1 cellular context compared by ENCODE assay signal in genomic region chr1:167936068-167936929, GRCh38.
TF ChIP-seq lines count a peak whose summit lies in the region.

DCAF6 (plus strand) TSS chr1:167936683; CDS start chr1:167936912, 229 bp downstream.

TF ChIP-seq in GM12878, 131 proteins besides CTCF, POLR2A, EP300 and RAD21 (continued from another document and continues in another):
- TF ChIP-seq E4F1 (IDR thresholded peaks at IDR 0.05; ENCODE audit: borderline replicate concordance, partially characterized antibody) (peak; percentile 29), KAT2A (conservative IDR thresholded peaks at IDR 0.05; ENCODE audit: control insufficient read depth, low read depth, low read length) (no peak), CEBPB (IDR thresholded peaks at IDR 0.05; ENCODE audit: borderline replicate concordance in 1 of 2, low read depth in 2 of 2, low read length in 2 of 2) (no peak), HDGF (IDR thresholded peaks at IDR 0.05) (peak; percentile 72), RBBP5 (conservative IDR thresholded peaks at IDR 0.05) (no peak), ESRRA (IDR thresholded peaks at IDR 0.05; ENCODE audit: low read length) (no peak), BRCA1 (IDR thresholded peaks at IDR 0.05; ENCODE audit: low read depth, low read length) (peak; percentile 92), NBN (IDR thresholded peaks at IDR 0.05) (peak; percentile 95), RB1 (IDR thresholded peaks at IDR 0.05; ENCODE audit: borderline replicate concordance) (peak; percentile 65; the same call in 1 of the 2 replicates), POU2F2 (IDR thresholded peaks at IDR 0.05; ENCODE audit: borderline replicate concordance, low read depth, low read length) (0 out of 3 replicates have a peak, but pooled peaks have one; percentile 7), SMC3 (IDR thresholded peaks at IDR 0.05; ENCODE audit: borderline replicate concordance, low read length) (no peak), CBX5 (IDR thresholded peaks at IDR 0.05; ENCODE audit: low read depth) (0 out of 2 replicates have a peak, but pooled peaks have one; percentile 17), NR2C2 (IDR thresholded peaks at IDR 0.05; ENCODE audit: borderline replicate concordance, control insufficient read depth, insufficient read length, low read depth) (no peak), GATAD2B (conservative IDR thresholded peaks at IDR 0.05; ENCODE audit: low read depth) (peak; percentile 60), E2F8 (IDR thresholded peaks at IDR 0.05; ENCODE audit: low read depth, partially characterized antibody) (peak; percentile 59), ZBTB40 (IDR thresholded peaks at IDR 0.05; ENCODE audit: borderline replicate concordance) (peak; percentile 71; the same call in 1 of the 2 replicates), JUND (IDR thresholded peaks at IDR 0.05; ENCODE audit: low read depth, low read length) (no peak), ZNF24 (IDR thresholded peaks at IDR 0.05) (no peak), BHLHE40 (IDR thresholded peaks at IDR 0.05; ENCODE audit: borderline replicate concordance in 1 of 2, low read depth in 2 of 2, low read length in 1 of 2) (peak in 1 of 2 experiments; percentile 71; a peak in 1 of 4 replicates), CUX1 (IDR thresholded peaks at IDR 0.05; ENCODE audit: insufficient replicate concordance, low read depth, low read length) (no peak), ZNF687 (IDR thresholded peaks at IDR 0.05) (no peak; the same call in 1 of the 2 replicates), ZNF207 (IDR thresholded peaks at IDR 0.05; ENCODE audit: borderline replicate concordance) (peak; percentile 70)
- TF ChIP-seq, protein P1, sequence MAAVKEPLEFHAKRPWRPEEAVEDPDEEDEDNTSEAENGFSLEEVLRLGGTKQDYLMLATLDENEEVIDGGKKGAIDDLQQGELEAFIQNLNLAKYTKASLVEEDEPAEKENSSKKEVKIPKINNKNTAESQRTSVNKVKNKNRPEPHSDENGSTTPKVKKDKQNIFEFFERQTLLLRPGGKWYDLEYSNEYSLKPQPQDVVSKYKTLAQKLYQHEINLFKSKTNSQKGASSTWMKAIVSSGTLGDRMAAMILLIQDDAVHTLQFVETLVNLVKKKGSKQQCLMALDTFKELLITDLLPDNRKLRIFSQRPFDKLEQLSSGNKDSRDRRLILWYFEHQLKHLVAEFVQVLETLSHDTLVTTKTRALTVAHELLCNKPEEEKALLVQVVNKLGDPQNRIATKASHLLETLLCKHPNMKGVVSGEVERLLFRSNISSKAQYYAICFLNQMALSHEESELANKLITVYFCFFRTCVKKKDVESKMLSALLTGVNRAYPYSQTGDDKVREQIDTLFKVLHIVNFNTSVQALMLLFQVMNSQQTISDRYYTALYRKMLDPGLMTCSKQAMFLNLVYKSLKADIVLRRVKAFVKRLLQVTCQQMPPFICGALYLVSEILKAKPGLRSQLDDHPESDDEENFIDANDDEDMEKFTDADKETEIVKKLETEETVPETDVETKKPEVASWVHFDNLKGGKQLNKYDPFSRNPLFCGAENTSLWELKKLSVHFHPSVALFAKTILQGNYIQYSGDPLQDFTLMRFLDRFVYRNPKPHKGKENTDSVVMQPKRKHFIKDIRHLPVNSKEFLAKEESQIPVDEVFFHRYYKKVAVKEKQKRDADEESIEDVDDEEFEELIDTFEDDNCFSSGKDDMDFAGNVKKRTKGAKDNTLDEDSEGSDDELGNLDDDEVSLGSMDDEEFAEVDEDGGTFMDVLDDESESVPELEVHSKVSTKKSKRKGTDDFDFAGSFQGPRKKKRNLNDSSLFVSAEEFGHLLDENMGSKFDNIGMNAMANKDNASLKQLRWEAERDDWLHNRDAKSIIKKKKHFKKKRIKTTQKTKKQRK (IDR thresholded peaks at IDR 0.05; ENCODE audit: low read depth, low read length) = no peak
- TF ChIP-seq, protein P2, sequence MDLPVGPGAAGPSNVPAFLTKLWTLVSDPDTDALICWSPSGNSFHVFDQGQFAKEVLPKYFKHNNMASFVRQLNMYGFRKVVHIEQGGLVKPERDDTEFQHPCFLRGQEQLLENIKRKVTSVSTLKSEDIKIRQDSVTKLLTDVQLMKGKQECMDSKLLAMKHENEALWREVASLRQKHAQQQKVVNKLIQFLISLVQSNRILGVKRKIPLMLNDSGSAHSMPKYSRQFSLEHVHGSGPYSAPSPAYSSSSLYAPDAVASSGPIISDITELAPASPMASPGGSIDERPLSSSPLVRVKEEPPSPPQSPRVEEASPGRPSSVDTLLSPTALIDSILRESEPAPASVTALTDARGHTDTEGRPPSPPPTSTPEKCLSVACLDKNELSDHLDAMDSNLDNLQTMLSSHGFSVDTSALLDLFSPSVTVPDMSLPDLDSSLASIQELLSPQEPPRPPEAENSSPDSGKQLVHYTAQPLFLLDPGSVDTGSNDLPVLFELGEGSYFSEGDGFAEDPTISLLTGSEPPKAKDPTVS (IDR thresholded peaks at IDR 0.05; ENCODE audit: low read depth, low read length) = no peak
- TF ChIP-seq, protein P3, sequence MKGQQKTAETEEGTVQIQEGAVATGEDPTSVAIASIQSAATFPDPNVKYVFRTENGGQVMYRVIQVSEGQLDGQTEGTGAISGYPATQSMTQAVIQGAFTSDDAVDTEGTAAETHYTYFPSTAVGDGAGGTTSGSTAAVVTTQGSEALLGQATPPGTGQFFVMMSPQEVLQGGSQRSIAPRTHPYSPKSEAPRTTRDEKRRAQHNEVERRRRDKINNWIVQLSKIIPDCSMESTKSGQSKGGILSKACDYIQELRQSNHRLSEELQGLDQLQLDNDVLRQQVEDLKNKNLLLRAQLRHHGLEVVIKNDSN (IDR thresholded peaks at IDR 0.05; ENCODE audit: borderline replicate concordance, extremely low read length, insufficient read depth, low read depth, low read length) = no peak
